Comparison of ENCODE assay signal across 9 cellular contexts in the genomic region with DNA sequence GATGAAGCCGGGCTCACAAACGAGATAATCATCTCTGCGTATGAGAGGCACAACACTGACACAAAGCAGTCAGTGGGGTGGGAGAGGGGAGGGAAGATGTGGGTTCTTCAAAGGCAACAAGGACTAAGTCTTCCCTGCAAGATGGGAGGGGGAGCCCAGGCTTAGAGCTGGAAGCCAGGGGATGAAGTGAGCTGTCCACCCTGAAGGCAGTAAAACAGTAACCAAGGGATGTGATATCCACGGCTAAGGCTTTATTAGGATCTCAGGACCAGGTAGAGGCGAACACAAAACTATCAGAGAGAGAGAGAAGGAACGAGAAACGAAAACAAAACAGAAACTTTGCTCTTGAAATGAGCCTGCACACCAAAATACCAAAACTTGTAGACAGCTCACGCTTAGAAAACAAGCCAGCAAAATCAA.
DNase-seq lines count a peak whose midpoint lies in the region; ATAC-seq, FAIRE-seq and TF ChIP-seq lines count a peak whose summit lies in the region.
"Had no signal": no experiment of that assay in that cellular context is flagged by ENCODE, and none has a peak within 500 bp of the region (broad histone marks: within the 10 kb centered on the region; RNA-seq: fewer than 3 reads in every experiment).

No MANE protein-coding gene starts in this region.

- H3K27ac ChIP-seq in CD4-positive, alpha-beta T cell (ENCODE audit: low read depth, low read length) = peak overlapping the region; percentile 52
- H3K27ac ChIP-seq in pancreas = no peak overlapping the region
- H3K27ac ChIP-seq: BLaER1 treated with 17β-estradiol and CSF1 and Interleukin-3, amounts not matched to agents 10 nM and 100 nM had no signal

- no peaks in the 10 kb centered on the region for H3K27me3 ChIP-seq in CD4-positive, alpha-beta T cell (ENCODE audit: control insufficient read depth, insufficient read depth, low read length)
- no peaks in the 10 kb centered on the region for H3K27me3 ChIP-seq in pancreas
- H3K27me3 ChIP-seq: BLaER1 treated with 17β-estradiol and CSF1 and Interleukin-3, amounts not matched to agents 10 nM and 100 nM had no signal

- peaks cover 27% of the 10 kb centered on the region for H3K4me1 Mint-ChIP-seq in CD4-positive, alpha-beta T cell (ENCODE audit: low read depth)

- no peaks in the 10 kb centered on the region for H3K27me3 Mint-ChIP-seq in CD4-positive, alpha-beta T cell

- ATAC-seq in CD4-positive, alpha-beta T cell (ENCODE audit: poor library complexity) = peak; percentile 87
- ATAC-seq in GM21360 (IDR thresholded peaks at IDR 0.05; ENCODE audit: unreplicated experiment) (peak; percentile 92), HG03442 (IDR thresholded peaks at IDR 0.05; ENCODE audit: unreplicated experiment) (peak; percentile 98), pancreas (no peak)

- 71% methylated on average over 8 of the region's 8 CpGs for WGBS in pancreas, 2 donors

- peaks cover 0 to 12% (median 5%) of the 10 kb centered on the region in 3 donors for H3K4me1 ChIP-seq in pancreas

- peak overlapping the region; percentile 81 for H3K4me3 Mint-ChIP-seq in CD4-positive, alpha-beta T cell

- intact Hi-C loops in CD4-positive, alpha-beta T cell (cut with DNase I, micrococcal nuclease) = loop anchor here in 1 of 2 experiments (10.0 kb wide), 1 partner anchor 72 kb away; no protein-coding TSS in a partner anchor
- intact Hi-C loops in pancreas (cut with DNase I) = no loop called here

- no peak for TF ChIP-seq CTCF in CD4-positive, alpha-beta T cell (IDR thresholded peaks at IDR 0.05)
- no peak for TF ChIP-seq CTCF in pancreas (IDR thresholded peaks at IDR 0.05)

- no peaks in the 10 kb centered on the region for H3K36me3 ChIP-seq in pancreas

- POLR2A ChIA-PET in CD4-positive, alpha-beta T cell (lab: Charles Lee) = interaction anchor here (0.9 to 1.6 kb wide), 4 partner anchors 10 to 76 kb away, joined by 3 to 5 read pairs (median 4); no protein-coding TSS in a partner anchor

- no peak for FAIRE-seq in pancreas (lab: Jason Lieb, UNC)

- H3K9me3 ChIP-seq in CD4-positive, alpha-beta T cell (ENCODE audit: control insufficient read depth, low read length) = no peaks in the 10 kb centered on the region
- no peaks in the 10 kb centered on the region for H3K9me3 ChIP-seq in pancreas

- no peak overlapping the region for H3K4me3 ChIP-seq in pancreas
- H3K4me3 ChIP-seq: BLaER1 treated with 17β-estradiol and CSF1 and Interleukin-3, amounts not matched to agents 10 nM and 100 nM had no signal

- peaks cover 2% of the 10 kb centered on the region for H3K9me3 Mint-ChIP-seq in CD4-positive, alpha-beta T cell

- peak overlapping the region; percentile 85 for H3K27ac Mint-ChIP-seq in CD4-positive, alpha-beta T cell

- H3K36me3 Mint-ChIP-seq in CD4-positive, alpha-beta T cell (ENCODE audit: low read depth) = peaks cover 6% of the 10 kb centered on the region

- CTCF ChIA-PET in CD4-positive, alpha-beta T cell (lab: Charles Lee) = no interaction called here

- peak in 7 of 10 experiments; percentile 13 to 54 (median 21) for DNase-seq in CD4-positive, alpha-beta T cell
- peak; percentile 40 for DNase-seq in activated naive CD4-positive, alpha-beta T cell treated with anti-CD3 and anti-CD28 coated beads, Interleukin-2, amount 50 U/mL, for 16 hours
- DNase-seq in inferior parietal cortex (ENCODE audit: extremely low spot score) (no peak), NCI-H1417 treated with DMSO at 0.1 percent for 48 hours (lab: John Stamatoyannopoulos, UW) (no peak), NCI-H187 (lab: John Stamatoyannopoulos, UW) (no peak), pancreas (no peak)

Comparison
In these comparisons a context has a peak if more than half of its experiments do, and no peak if none do; other contexts are left out.
1. ATAC-seq: peak in CD4-positive, alpha-beta T cell (single experiment), GM21360 (single experiment) and HG03442 (single experiment); none in pancreas (0 of 4).
2. DNase-seq: peak in CD4-positive, alpha-beta T cell (7 of 10) and activated naive CD4-positive, alpha-beta T cell treated with anti-CD3 and anti-CD28 coated beads, Interleukin-2, amount 50 U/mL, for 16 hours (single experiment); none in inferior parietal cortex (single experiment), NCI-H1417 treated with DMSO at 0.1 percent for 48 hours (single experiment), NCI-H187 (0 of 2) and pancreas (0 of 6).